Comparison of ENCODE assay signal across 1 cellular context in genomic region chr18:49046125-49046524, GRCh38.
A peak's percentile ranks its signal among the peaks of the same experiment; 100 is the strongest.
TF ChIP-seq lines count a peak whose summit lies in the region.

No MANE protein-coding gene starts in this region.

TF ChIP-seq in HEK293, 187 proteins besides CTCF, POLR2A, EP300 and RAD21 (continued from another document):
- TF ChIP-seq, protein P1, sequence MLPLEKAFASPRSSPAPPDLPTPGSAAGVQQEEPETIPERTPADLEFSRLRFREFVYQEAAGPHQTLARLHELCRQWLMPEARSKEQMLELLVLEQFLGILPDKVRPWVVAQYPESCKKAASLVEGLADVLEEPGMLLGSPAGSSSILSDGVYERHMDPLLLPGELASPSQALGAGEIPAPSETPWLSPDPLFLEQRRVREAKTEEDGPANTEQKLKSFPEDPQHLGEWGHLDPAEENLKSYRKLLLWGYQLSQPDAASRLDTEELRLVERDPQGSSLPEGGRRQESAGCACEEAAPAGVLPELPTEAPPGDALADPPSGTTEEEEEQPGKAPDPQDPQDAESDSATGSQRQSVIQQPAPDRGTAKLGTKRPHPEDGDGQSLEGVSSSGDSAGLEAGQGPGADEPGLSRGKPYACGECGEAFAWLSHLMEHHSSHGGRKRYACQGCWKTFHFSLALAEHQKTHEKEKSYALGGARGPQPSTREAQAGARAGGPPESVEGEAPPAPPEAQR (tag by site-specific recombination; IDR thresholded peaks at IDR 0.05) = peak; percentile 8; the same call in 1 of the 2 replicates
- no peak for TF ChIP-seq ATF2 (tag by site-specific recombination; IDR thresholded peaks at IDR 0.05; ENCODE audit: low read depth)
- no peak for TF ChIP-seq ZNF121 (tag by site-specific recombination; IDR thresholded peaks at IDR 0.05)
- no peak for TF ChIP-seq ZNF629 (tag by site-specific recombination; IDR thresholded peaks at IDR 0.05)
- no peak for TF ChIP-seq ZFP69B (tag by site-specific recombination; IDR thresholded peaks at IDR 0.05)
- TF ChIP-seq RBAK (tag by site-specific recombination; IDR thresholded peaks at IDR 0.05) = no peak
- no peak for TF ChIP-seq ZNF24 (tag by site-specific recombination; IDR thresholded peaks at IDR 0.05)
